12 cellular contexts compared by ENCODE assay signal in the genomic region with DNA sequence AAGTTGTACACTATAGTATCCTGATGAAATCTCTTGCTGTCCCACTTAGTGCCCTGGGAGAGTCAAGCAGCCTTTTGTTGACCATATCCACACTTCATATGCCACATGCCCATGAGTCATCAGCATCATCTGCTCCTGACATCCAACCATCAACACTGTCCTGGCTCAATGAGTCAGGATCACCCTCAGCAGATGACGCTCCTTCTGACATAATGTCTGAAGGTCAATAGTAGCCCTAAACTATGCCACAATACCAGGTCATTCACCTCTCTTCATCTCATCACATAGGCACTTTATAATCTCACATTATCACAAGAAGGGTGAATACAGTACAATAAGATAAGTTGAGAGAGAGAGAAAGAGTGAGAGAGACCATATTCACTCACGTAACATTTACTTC.
DNase-seq lines count a peak whose midpoint lies in the region; ATAC-seq and TF ChIP-seq lines count a peak whose summit lies in the region.
"Had no signal": no experiment of that assay in that cellular context is flagged by ENCODE, and none has a peak within 500 bp of the region (broad histone marks: within the 10 kb centered on the region; RNA-seq: fewer than 3 reads in every experiment).

No MANE protein-coding gene starts in this region.

- H3K4me1 Mint-ChIP-seq in stimulated activated memory B cell treated with anti-CD40 and anti-IgM and Interleukin-4, amounts not matched to agents 10 μg/mL and 1 μg/mL and 100 μg/mL, for 72 hours = no peaks in the 10 kb centered on the region

- intact Hi-C loops in sciatic nerve (cut with DNase I) = no loop called here

- no peak overlapping the region for H3K27ac Mint-ChIP-seq in stimulated activated memory B cell treated with anti-CD40 and anti-IgM and Interleukin-4, amounts not matched to agents 10 μg/mL and 1 μg/mL and 100 μg/mL, for 72 hours

- ATAC-seq in stimulated activated memory B cell treated with anti-CD40 and anti-IgM and Interleukin-4, amounts not matched to agents 10 μg/mL and 1 μg/mL and 100 μg/mL, for 72 hours = peak; percentile 32
- ATAC-seq in sciatic nerve (no peak), HG02885 (IDR thresholded peaks at IDR 0.05; ENCODE audit: poor library complexity, unreplicated experiment) (no peak)

- TF ChIP-seq CTCF in fibroblast of the aortic adventitia (IDR thresholded peaks at IDR 0.05; ENCODE audit: insufficient read depth, low read length) = no peak

- H3K4me3 ChIP-seq in fibroblast of the aortic adventitia (ENCODE audit: low read depth, low read length) = no peak overlapping the region
- H3K4me3 ChIP-seq: dorsolateral prefrontal cortex, ovary, upper lobe of left lung had no signal

- DNase-seq in H4 (ENCODE audit: low spot score) (peak; percentile 53), SK-MEL-5 (ENCODE audit: low read depth, low spot score) (peak; percentile 100), fibroblast of the aortic adventitia (ENCODE audit: low read depth) (peak; percentile 32), KBM-7 (no peak), sciatic nerve (ENCODE audit: low spot score) (no peak)
- DNase-seq: GF-D8, NCI-H187, ovary, upper lobe of left lung had no signal

- in situ Hi-C loops in SK-MEL-5 (cut with HindIII; ENCODE audit: low pct_unique_long_range_greater_than_20kb, low sequenced_read_pairs) = no loop called here
- in situ Hi-C loops in KBM-7 (cut with MboI; ENCODE audit: low pct_unique_long_range_greater_than_20kb, low sequenced_read_pairs) = no loop called here

- no peaks in the 10 kb centered on the region for H3K27me3 Mint-ChIP-seq in stimulated activated memory B cell treated with anti-CD40 and anti-IgM and Interleukin-4, amounts not matched to agents 10 μg/mL and 1 μg/mL and 100 μg/mL, for 72 hours

- H3K4me3 Mint-ChIP-seq in stimulated activated memory B cell treated with anti-CD40 and anti-IgM and Interleukin-4, amounts not matched to agents 10 μg/mL and 1 μg/mL and 100 μg/mL, for 72 hours = no peak overlapping the region

- H3K9me3 Mint-ChIP-seq in stimulated activated memory B cell treated with anti-CD40 and anti-IgM and Interleukin-4, amounts not matched to agents 10 μg/mL and 1 μg/mL and 100 μg/mL, for 72 hours = no peaks in the 10 kb centered on the region

- H3K36me3 Mint-ChIP-seq in stimulated activated memory B cell treated with anti-CD40 and anti-IgM and Interleukin-4, amounts not matched to agents 10 μg/mL and 1 μg/mL and 100 μg/mL, for 72 hours = no peaks in the 10 kb centered on the region

Comparison
In these comparisons a context has a peak if more than half of its experiments do, and no peak if none do; other contexts are left out.
1. DNase-seq: peak in H4 (single experiment), SK-MEL-5 (single experiment) and fibroblast of the aortic adventitia (single experiment); none in KBM-7 (single experiment) and sciatic nerve (single experiment).